9 cellular contexts compared by ENCODE assay signal in the genomic region with DNA sequence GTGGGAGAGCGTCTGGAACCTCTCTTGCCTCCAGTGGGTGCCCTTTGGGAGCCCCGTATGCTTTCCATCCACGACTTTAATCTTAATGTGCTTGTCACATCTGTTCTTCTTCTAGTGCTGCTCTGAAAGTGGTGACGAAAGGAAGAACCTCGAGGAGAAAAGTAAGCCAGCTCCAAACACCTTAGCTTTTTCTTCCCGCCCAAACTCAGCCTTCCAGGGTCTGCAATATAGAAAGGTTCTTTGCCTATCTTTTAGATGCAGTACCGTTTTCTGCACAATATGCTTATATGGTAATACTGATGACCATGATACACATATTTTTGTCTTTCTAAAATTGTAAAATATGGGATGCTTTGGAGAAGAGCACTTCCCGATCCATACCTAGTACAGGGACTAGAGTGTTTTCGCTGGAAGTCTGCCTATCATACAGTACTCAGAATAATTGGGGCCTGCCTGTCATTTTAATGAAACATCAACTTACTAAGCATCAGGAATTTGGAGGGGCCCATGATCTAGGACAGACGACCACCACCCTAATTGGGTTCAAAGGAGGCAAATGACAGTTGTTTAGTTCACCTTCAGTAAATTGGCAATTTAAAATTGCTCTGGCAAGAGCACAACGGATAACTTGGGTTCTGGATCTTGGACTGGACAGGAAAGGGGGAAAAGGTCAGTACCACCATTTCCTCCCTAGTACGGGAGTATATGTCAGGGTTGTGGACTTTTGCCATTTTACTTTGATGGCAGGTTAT. TPM values are rescaled to one million over a fixed set of nuclear protein-coding genes. Genes with fewer than 3 reads are reported as not detected.
DNase-seq lines count a peak whose midpoint lies in the region; ATAC-seq and TF ChIP-seq lines count a peak whose summit lies in the region.
"Had no signal": no experiment of that assay in that cellular context is flagged by ENCODE, and none has a peak within 500 bp of the region (broad histone marks: within the 10 kb centered on the region; RNA-seq: fewer than 3 reads in every experiment).

No MANE protein-coding gene starts in this region.

- H3K27ac ChIP-seq in left lung = peak overlapping the region; percentile 69 to 90
- H3K27ac ChIP-seq in testis = peak overlapping the region; percentile 68 to 74

- no peaks in the 10 kb centered on the region for H3K9me3 Mint-ChIP-seq in activated CD4-positive, alpha-beta T cell treated with anti-CD3 and anti-CD28 coated beads, Interleukin-2, amount 10 ng/mL, durations not matched to agents 7 days and 5 days
- no peaks in the 10 kb centered on the region for H3K9me3 Mint-ChIP-seq in activated naive CD8-positive, alpha-beta T cell treated with anti-CD3 and anti-CD28 coated beads for 36 hours

- peak overlapping the region; percentile 94 for H3K4me3 Mint-ChIP-seq in activated CD4-positive, alpha-beta T cell treated with anti-CD3 and anti-CD28 coated beads, Interleukin-2, amount 10 ng/mL, durations not matched to agents 7 days and 5 days
- H3K4me3 Mint-ChIP-seq in activated naive CD8-positive, alpha-beta T cell treated with anti-CD3 and anti-CD28 coated beads for 36 hours = peak overlapping the region; percentile 83

- H3K27me3 Mint-ChIP-seq in activated CD4-positive, alpha-beta T cell treated with anti-CD3 and anti-CD28 coated beads, Interleukin-2, amount 10 ng/mL, durations not matched to agents 7 days and 5 days = no peaks in the 10 kb centered on the region
- H3K27me3 Mint-ChIP-seq in activated naive CD8-positive, alpha-beta T cell treated with anti-CD3 and anti-CD28 coated beads for 36 hours = no peaks in the 10 kb centered on the region

- H3K36me3 ChIP-seq in left lung (peaks cover 0 to 18% of the 10 kb centered on the region in 2 donors), testis (ENCODE audit: low read depth, missing control alignments) (no peaks in the 10 kb centered on the region)

- no peak for DNase-seq in activated CD4-positive, alpha-beta T cell treated with anti-CD3 and anti-CD28 coated beads, Interleukin-2, amount 10 ng/mL, durations not matched to agents 7 days and 5 days
- no peak for DNase-seq in activated CD4-positive, alpha-beta T cell treated with anti-CD3 and anti-CD28 coated beads, Interleukin-2, amount 50 U/mL, for 48 hours
- no peak for DNase-seq in activated naive CD8-positive, alpha-beta T cell treated with anti-CD3 and anti-CD28 coated beads for 36 hours
- DNase-seq in left lung (no peak), testis (no peak), GM10266 (ENCODE audit: extremely low spot score) (no peak), NCI-H510A treated with DMSO at 0.1 percent for 48 hours (lab: John Stamatoyannopoulos, UW) (no peak)

- ATAC-seq in left lung = no peak
- ATAC-seq in GM21576 (IDR thresholded peaks at IDR 0.05; ENCODE audit: unreplicated experiment) = no peak

- H3K27me3 ChIP-seq in left lung = no peaks in the 10 kb centered on the region
- H3K27me3 ChIP-seq in testis = no peaks in the 10 kb centered on the region

- H3K4me1 Mint-ChIP-seq in activated CD4-positive, alpha-beta T cell treated with anti-CD3 and anti-CD28 coated beads, Interleukin-2, amount 10 ng/mL, durations not matched to agents 7 days and 5 days = peaks cover 42% of the 10 kb centered on the region
- peaks cover 17% of the 10 kb centered on the region for H3K4me1 Mint-ChIP-seq in activated naive CD8-positive, alpha-beta T cell treated with anti-CD3 and anti-CD28 coated beads for 36 hours

- WGBS in testis, 2 donors = 20 to 29% methylated on average over 12 of the region's 12 CpGs

- peaks cover 7 to 22% of the 10 kb centered on the region in 2 donors for H3K4me1 ChIP-seq in left lung
- peaks cover 6% of the 10 kb centered on the region for H3K4me1 ChIP-seq in testis

- peaks cover 17% of the 10 kb centered on the region for H3K36me3 Mint-ChIP-seq in activated CD4-positive, alpha-beta T cell treated with anti-CD3 and anti-CD28 coated beads, Interleukin-2, amount 10 ng/mL, durations not matched to agents 7 days and 5 days (ENCODE audit: low read depth)
- H3K36me3 Mint-ChIP-seq in activated naive CD8-positive, alpha-beta T cell treated with anti-CD3 and anti-CD28 coated beads for 36 hours = peaks cover 9% of the 10 kb centered on the region

- POLR2A ChIA-PET in activated CD4-positive, alpha-beta T cell treated with anti-CD3 and anti-CD28 coated beads, Interleukin-2, amount 10 ng/mL, durations not matched to agents 7 days and 5 days (lab: Charles Lee) = no interaction called here

- intact Hi-C loops in left lung (cut with DNase I) = no loop called here
- intact Hi-C loops in testis (cut with DNase I; ENCODE audit: low total_unique reads) = no loop called here

- peak overlapping the region; percentile 99 for H3K27ac Mint-ChIP-seq in activated CD4-positive, alpha-beta T cell treated with anti-CD3 and anti-CD28 coated beads, Interleukin-2, amount 10 ng/mL, durations not matched to agents 7 days and 5 days
- peak overlapping the region; percentile 90 for H3K27ac Mint-ChIP-seq in activated naive CD8-positive, alpha-beta T cell treated with anti-CD3 and anti-CD28 coated beads for 36 hours

- TF ChIP-seq CTCF in left lung (IDR thresholded peaks at IDR 0.05) (no peak), testis (IDR thresholded peaks at IDR 0.05) (no peak), GM10266 (IDR thresholded peaks at IDR 0.05; ENCODE audit: control insufficient read depth, insufficient read depth, low read depth, missing control alignments) (no peak)

- peak overlapping the region; percentile 76 to 97 for H3K4me3 ChIP-seq in left lung
- H3K4me3 ChIP-seq in testis = peak overlapping the region; percentile 95 to 96

- H3K9me3 ChIP-seq in left lung = no peaks in the 10 kb centered on the region
- H3K9me3 ChIP-seq in testis = no peaks in the 10 kb centered on the region

- CTCF ChIA-PET in activated CD4-positive, alpha-beta T cell treated with anti-CD3 and anti-CD28 coated beads, Interleukin-2, amount 10 ng/mL, durations not matched to agents 7 days and 5 days (lab: Charles Lee) = interaction anchor here (0.6 to 2.1 kb wide), 11 partner anchors 10 to 406 kb away, joined by 3 to 12 read pairs (median 4); no protein-coding TSS in a partner anchor

- TF ChIP-seq POLR2A in testis (IDR thresholded peaks at IDR 0.05) = no peak

RNA-seq across cellular contexts. Expression of a gene that starts 0.9 kb away (rescaled TPM):
- 10 to 100 TPM; 20.2 to 22.0 TPM for total RNA-seq in activated CD4-positive, alpha-beta T cell treated with anti-CD3 and anti-CD28 coated beads, Interleukin-2, amount 10 ng/mL, durations not matched to agents 7 days and 5 days
- total RNA-seq in activated naive CD8-positive, alpha-beta T cell treated with anti-CD3 and anti-CD28 coated beads for 36 hours = 10 to 100 TPM; 29.7 to 31.2 TPM
- total RNA-seq in left lung (10 to 100 TPM; 15.0 to 15.9 TPM), testis (10 to 100 TPM; 17.0 to 29.4 TPM)
- 21.1 TPM for polyA plus RNA-seq in testis (ENCODE audit: insufficient read depth, low read depth, low replicate concordance)

RNA-seq across cellular contexts. Expression of a gene that starts 10.8 kb away (rescaled TPM):
- total RNA-seq in activated CD4-positive, alpha-beta T cell treated with anti-CD3 and anti-CD28 coated beads, Interleukin-2, amount 10 ng/mL, durations not matched to agents 7 days and 5 days = 10 to 100 TPM in 1 of 2 experiments, 1 to 10 TPM in 1; 9.9 to 11.4 TPM
- 10 to 100 TPM; 42.1 to 42.6 TPM for total RNA-seq in activated naive CD8-positive, alpha-beta T cell treated with anti-CD3 and anti-CD28 coated beads for 36 hours
- total RNA-seq in left lung (10 to 100 TPM; 10.3 to 16.6 TPM), testis (10 to 100 TPM; 10.6 to 18.0 TPM)
- 8.7 TPM for polyA plus RNA-seq in testis (ENCODE audit: insufficient read depth, low read depth, low replicate concordance)

RNA-seq across cellular contexts. Expression of a gene that starts 48.4 kb away (rescaled TPM):
- total RNA-seq in activated CD4-positive, alpha-beta T cell treated with anti-CD3 and anti-CD28 coated beads, Interleukin-2, amount 10 ng/mL, durations not matched to agents 7 days and 5 days = not detected
- total RNA-seq in activated naive CD8-positive, alpha-beta T cell treated with anti-CD3 and anti-CD28 coated beads for 36 hours = not detected
- total RNA-seq in left lung (1 to 10 TPM; 2.4 to 5.0 TPM), testis (1 to 10 TPM; 6.9 to 9.8 TPM)
- 50.9 TPM for polyA plus RNA-seq in testis (ENCODE audit: insufficient read depth, low read depth, low replicate concordance)
- total RNA-seq: glomerular endothelial cell had no signal
